Comparison of ENCODE assay signal across 8 cellular contexts in the genomic region with DNA sequence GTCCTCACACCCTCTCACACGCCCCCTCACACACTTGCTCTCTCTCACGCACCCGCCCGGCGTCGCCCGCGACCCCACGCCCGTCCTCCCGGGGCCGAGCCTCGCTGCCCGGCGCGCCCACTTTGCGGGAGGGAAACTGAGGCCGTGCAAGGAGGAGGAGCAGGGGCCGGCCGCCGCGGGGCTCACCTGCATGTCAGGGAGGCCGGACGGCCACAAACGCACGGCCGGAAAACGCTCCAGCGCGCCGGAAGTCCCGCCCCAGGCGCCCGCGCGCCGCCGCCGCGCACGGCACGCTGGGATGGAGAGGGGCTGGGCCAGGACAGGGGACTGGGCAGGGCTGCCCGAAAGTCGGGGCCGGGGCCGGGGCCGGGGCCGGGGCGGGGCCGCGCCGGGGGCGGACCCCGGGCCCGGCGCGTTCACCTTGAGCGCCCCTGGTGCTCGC. TPM values are rescaled to one million over a fixed set of nuclear protein-coding genes. Genes with fewer than 3 reads are reported as not detected.
A peak's percentile ranks its signal among the peaks of the same experiment; 100 is the strongest.
DNase-seq lines count a peak whose midpoint lies in the region; ATAC-seq and TF ChIP-seq lines count a peak whose summit lies in the region.

Gene CHID1 (minus strand): TSS at position 222 of the 442 bp plus-strand sequence. CDS start 5,994 bp downstream, outside the sequence.

- H3K4me3 ChIP-seq in AG09309 (ENCODE audit: control insufficient read depth, low read depth, low read length) (peak within 1 kb of the TSS; percentile 96), coronary artery (peak within 1 kb of the TSS; percentile 90)

- no peak for DNase-seq in AG09309 (ENCODE audit: low read depth)
- DNase-seq in NCI-H345 treated with DMSO at 0.1 percent for 48 hours (lab: John Stamatoyannopoulos, UW; ENCODE audit: unreplicated experiment) = peak; percentile 32
- DNase-seq in activated CD4-positive, alpha-beta T cell treated with anti-CD3 and anti-CD28 coated beads for 48 hours = peak; percentile 90
- DNase-seq in coronary artery (ENCODE audit: low spot score) = peak; percentile 88
- DNase-seq in left lobe of liver (ENCODE audit: low spot score) = peak; percentile 92
- peak; percentile 78 for DNase-seq in stimulated activated CD4-positive, alpha-beta T cell treated with anti-CD3 and anti-CD28 coated beads, Interleukin-2, amount 100 ng/mL, for 4 hours (ENCODE audit: low read depth)

- TF ChIP-seq CTCF in AG09309 (IDR thresholded peaks at IDR 0.05; ENCODE audit: control insufficient read depth, insufficient read depth, low read depth, low read length, missing control alignments) (no peak), coronary artery (IDR thresholded peaks at IDR 0.05) (no peak)

- peak within 1 kb of the TSS; percentile 85 to 93 for H3K27ac ChIP-seq in coronary artery

- ATAC-seq in GM19035 (IDR thresholded peaks at IDR 0.05; ENCODE audit: unreplicated experiment) (peak; percentile 89), HG03342 (IDR thresholded peaks at IDR 0.05; ENCODE audit: unreplicated experiment) (peak; percentile 85), left lobe of liver (peak; percentile 73)

RNA-seq across cellular contexts. Expression of gene CHID1, which starts in this region (rescaled TPM):
- total RNA-seq in left lobe of liver = 146 TPM
